In genomic region chr9:27599521-27600234, GRCh38 we compare ENCODE assay signal across 20 cellular contexts. TPM values are rescaled to one million over a fixed set of nuclear protein-coding genes. Genes with fewer than 3 reads are reported as not detected.
DNase-seq lines count a peak whose midpoint lies in the region; ATAC-seq and TF ChIP-seq lines count a peak whose summit lies in the region.
"Had no signal": no experiment of that assay in that cellular context is flagged by ENCODE, and none has a peak within 500 bp of the region (broad histone marks: within the 10 kb centered on the region; RNA-seq: fewer than 3 reads in every experiment).

No MANE protein-coding gene starts in this region.

- TF ChIP-seq CTCF in left ventricle myocardium inferior (IDR thresholded peaks at IDR 0.05; ENCODE audit: borderline replicate concordance) (no peak), right atrium auricular region (IDR thresholded peaks at IDR 0.05) (no peak), neutrophil (IDR thresholded peaks at IDR 0.05) (no peak), uterus (IDR thresholded peaks at IDR 0.05) (no peak)

- no peak overlapping the region for H3K4me3 Mint-ChIP-seq in activated T-helper 17 cell treated with anti-CD3 and anti-CD28 coated beads, Interleukin-2, amount 50 U/mL, for 72 hours
- H3K4me3 Mint-ChIP-seq in effector memory CD8-positive, alpha-beta T cell: no peak overlapping the region
- H3K4me3 Mint-ChIP-seq: activated naive CD4-positive, alpha-beta T cell treated with anti-CD3 and anti-CD28 coated beads, Interleukin-2, amount 10 ng/mL, durations not matched to agents 7 days and 5 days; stimulated activated naive CD8-positive, alpha-beta T cell treated with anti-CD3 and anti-CD28 coated beads, Interleukin-15, Interleukin-2, amounts not matched to agents 100 ng/mL and 50 ng/mL, for 24 hours had no signal

- H3K36me3 ChIP-seq in left ventricle myocardium inferior (no peaks in the 10 kb centered on the region), right atrium auricular region (no peaks in the 10 kb centered on the region), neutrophil (no peaks in the 10 kb centered on the region), uterus (no peaks in the 10 kb centered on the region), GM23248 (ENCODE audit: low read depth) (no peaks in the 10 kb centered on the region)
- H3K36me3 ChIP-seq: pancreas had no signal

- H3K27me3 ChIP-seq in left ventricle myocardium inferior (ENCODE audit: low read depth) (no peaks in the 10 kb centered on the region), right atrium auricular region (no peaks in the 10 kb centered on the region), neutrophil (no peaks in the 10 kb centered on the region), uterus (no peaks in the 10 kb centered on the region), GM23248 (replicated peaks; ENCODE audit: insufficient read depth) (no peaks in the 10 kb centered on the region)
- H3K27me3 ChIP-seq: pancreas had no signal

- H3K9me2 ChIP-seq in GM23248 (ENCODE audit: insufficient read depth): no peaks in the 10 kb centered on the region

- no peak for TF ChIP-seq POLR2A in uterus (IDR thresholded peaks at IDR 0.05)

- H3K27ac Mint-ChIP-seq in activated T-helper 17 cell treated with anti-CD3 and anti-CD28 coated beads, Interleukin-2, amount 50 U/mL, for 72 hours: no peak overlapping the region
- H3K27ac Mint-ChIP-seq in effector memory CD8-positive, alpha-beta T cell: no peak overlapping the region
- H3K27ac Mint-ChIP-seq: activated naive CD4-positive, alpha-beta T cell treated with anti-CD3 and anti-CD28 coated beads, Interleukin-2, amount 10 ng/mL, durations not matched to agents 7 days and 5 days; stimulated activated naive CD8-positive, alpha-beta T cell treated with anti-CD3 and anti-CD28 coated beads, Interleukin-15, Interleukin-2, amounts not matched to agents 100 ng/mL and 50 ng/mL, for 24 hours had no signal

- intact Hi-C loops in left ventricle myocardium inferior (cut with micrococcal nuclease): no loop called here
- intact Hi-C loops in Right ventricle myocardium inferior (cut with DNase I): no loop called here
- intact Hi-C loops in uterus (cut with DNase I; ENCODE audit: low total_unique reads): no loop called here

- ATAC-seq in Right ventricle myocardium inferior: no peak
- ATAC-seq in activated T-helper 17 cell treated with anti-CD3 and anti-CD28 coated beads, Interleukin-2, amount 50 U/mL, for 72 hours (replicated peaks): no peak
- ATAC-seq in effector memory CD8-positive, alpha-beta T cell (replicated peaks): no peak

- H3K4me1 Mint-ChIP-seq in activated T-helper 17 cell treated with anti-CD3 and anti-CD28 coated beads, Interleukin-2, amount 50 U/mL, for 72 hours: no peaks in the 10 kb centered on the region
- no peaks in the 10 kb centered on the region for H3K4me1 Mint-ChIP-seq in effector memory CD8-positive, alpha-beta T cell (ENCODE audit: low read depth in 2 of 2)
- H3K4me1 Mint-ChIP-seq: activated naive CD4-positive, alpha-beta T cell treated with anti-CD3 and anti-CD28 coated beads, Interleukin-2, amount 10 ng/mL, durations not matched to agents 7 days and 5 days had no signal

- H2AFZ ChIP-seq in GM23248: no peak overlapping the region

- no peaks in the 10 kb centered on the region for H3K79me2 ChIP-seq in GM23248 (ENCODE audit: insufficient read depth)

- no peaks in the 10 kb centered on the region for H3K36me3 Mint-ChIP-seq in activated T-helper 17 cell treated with anti-CD3 and anti-CD28 coated beads, Interleukin-2, amount 50 U/mL, for 72 hours (ENCODE audit: low read depth)
- H3K36me3 Mint-ChIP-seq in effector memory CD8-positive, alpha-beta T cell (ENCODE audit: insufficient read depth): no peaks in the 10 kb centered on the region
- H3K36me3 Mint-ChIP-seq: activated naive CD4-positive, alpha-beta T cell treated with anti-CD3 and anti-CD28 coated beads, Interleukin-2, amount 10 ng/mL, durations not matched to agents 7 days and 5 days had no signal

- in situ Hi-C loops in GM23248 (cut with MboI): no loop called here

- H3K9me3 ChIP-seq in left ventricle myocardium inferior (replicated peaks) (no peaks in the 10 kb centered on the region), right atrium auricular region (no peaks in the 10 kb centered on the region), neutrophil (no peaks in the 10 kb centered on the region), uterus (no peaks in the 10 kb centered on the region), GM23248 (ENCODE audit: low read depth) (no peaks in the 10 kb centered on the region)
- H3K9me3 ChIP-seq: pancreas had no signal

- WGBS in GM23248 (ENCODE audit: low coverage in 1 of 2, low lambda C conversion rate in 2 of 2, missing lambda C conversion rate in 2 of 2), 2 experiments: 41 to 44% methylated on average over 6 of the region's 6 CpGs

- no peaks in the 10 kb centered on the region for H3F3A ChIP-seq in GM23248 (ENCODE audit: insufficient read depth)

- H3K27me3 Mint-ChIP-seq in activated T-helper 17 cell treated with anti-CD3 and anti-CD28 coated beads, Interleukin-2, amount 50 U/mL, for 72 hours: peaks cover 9% of the 10 kb centered on the region
- peaks cover 23 to 25% of the 10 kb centered on the region in 2 donors for H3K27me3 Mint-ChIP-seq in effector memory CD8-positive, alpha-beta T cell
- H3K27me3 Mint-ChIP-seq: stimulated activated naive CD8-positive, alpha-beta T cell treated with anti-CD3 and anti-CD28 coated beads, Interleukin-15, Interleukin-2, amounts not matched to agents 100 ng/mL and 50 ng/mL, for 24 hours had no signal

- no peaks in the 10 kb centered on the region for H4K20me1 ChIP-seq in GM23248 (ENCODE audit: insufficient read depth)

- H3K27ac ChIP-seq in left ventricle myocardium inferior (replicated peaks) (peak overlapping the region; percentile 49), right atrium auricular region (peak overlapping the region; percentile 13 to 37), neutrophil (peak overlapping the region; percentile 94), uterus (peak overlapping the region; percentile 62 to 67), GM23248 (no peak overlapping the region)

- H3K4me1 ChIP-seq in left ventricle myocardium inferior (no peaks in the 10 kb centered on the region), right atrium auricular region (no peaks in the 10 kb centered on the region), neutrophil (ENCODE audit: control insufficient read depth in 1 of 2, insufficient read depth in 1 of 2, low read depth in 1 of 2, low read length in 1 of 2) (peaks cover 47% of the 10 kb centered on the region in 2 experiments), uterus (no peaks in the 10 kb centered on the region), GM23248 (ENCODE audit: insufficient read depth) (no peaks in the 10 kb centered on the region)
- H3K4me1 ChIP-seq: pancreas had no signal

- H3K4me3 ChIP-seq in left ventricle myocardium inferior: no peak overlapping the region
- no peak overlapping the region for H3K4me3 ChIP-seq in right atrium auricular region
- H3K4me3 ChIP-seq in neutrophil (ENCODE audit: low read depth in 1 of 2, low read length in 1 of 2): peak overlapping the region; percentile 21 to 42
- no peak overlapping the region for H3K4me3 ChIP-seq in uterus
- H3K4me3 ChIP-seq in GM23248: no peak overlapping the region
- H3K4me3 ChIP-seq: pancreas had no signal

- H3K9ac ChIP-seq in GM23248: no peak overlapping the region

- H3K9me3 Mint-ChIP-seq in activated T-helper 17 cell treated with anti-CD3 and anti-CD28 coated beads, Interleukin-2, amount 50 U/mL, for 72 hours: no peaks in the 10 kb centered on the region
- H3K9me3 Mint-ChIP-seq in effector memory CD8-positive, alpha-beta T cell: no peaks in the 10 kb centered on the region
- H3K9me3 Mint-ChIP-seq: activated naive CD4-positive, alpha-beta T cell treated with anti-CD3 and anti-CD28 coated beads, Interleukin-2, amount 10 ng/mL, durations not matched to agents 7 days and 5 days; stimulated activated naive CD8-positive, alpha-beta T cell treated with anti-CD3 and anti-CD28 coated beads, Interleukin-15, Interleukin-2, amounts not matched to agents 100 ng/mL and 50 ng/mL, for 24 hours had no signal

- no peak overlapping the region for H3K4me2 ChIP-seq in GM23248 (ENCODE audit: unreplicated experiment)

- no peak for DNase-seq in left ventricle myocardium inferior
- DNase-seq in Right ventricle myocardium inferior (ENCODE audit: missing footprints): no peak
- DNase-seq in right atrium auricular region (ENCODE audit: low spot score): no peak
- no peak for DNase-seq in uterus
- DNase-seq in effector memory CD8-positive, alpha-beta T cell: no peak
- no peak for DNase-seq in GM23248
- DNase-seq: activated CD8-positive, alpha-beta memory T cell treated with anti-CD3 and anti-CD28 coated beads for 24 hours; activated naive CD4-positive, alpha-beta T cell treated with anti-CD3 and anti-CD28 coated beads, Interleukin-2, amount 10 ng/mL, durations not matched to agents 7 days and 5 days; activated T-cell treated with anti-CD3 and anti-CD28 coated beads, Interleukin-2, amount 50 U/mL, for 48 hours; aorta; cerebellar nuclear complex; effector memory CD4-positive, alpha-beta T cell; EL; NCI-H2171 treated with DMSO at 0.1 percent for 48 hours; NCI-H526; pancreas; stimulated activated CD4-positive, alpha-beta T cell treated with anti-CD3 and anti-CD28 coated beads, Interleukin-2, amount 100 ng/mL, for 24 hours had no signal

RNA-seq across cellular contexts. Expression of gene C9orf72, which starts 26.4 kb away (rescaled TPM):
- total RNA-seq in left ventricle myocardium inferior (15.6 TPM), Right ventricle myocardium inferior (18.7 TPM), right atrium auricular region (10 to 100 TPM in 1 of 2 donors, 1 to 10 TPM in 1; 8.4 to 10.3 TPM), uterus (10 to 100 TPM; 16.1 to 46.2 (median 32.1) TPM)
- total RNA-seq in activated T-helper 17 cell treated with anti-CD3 and anti-CD28 coated beads, Interleukin-2, amount 50 U/mL, for 72 hours: 1 to 10 TPM; 8.9 to 9.7 TPM
- 4.0 and 5.1 TPM in 2 replicates for total RNA-seq in GM23248 (2014; rRNA removed; shearing (Covaris generic))
- polyA plus RNA-seq in GM23248 (2016; fragmentation: Nextera tagmentation; extraction: Ambion mirVana): 3.3 and 3.6 TPM in 2 replicates

Comparison
In these comparisons a context has a peak if more than half of its experiments do, and no peak if none do; other contexts are left out.
1. H3K4me3 ChIP-seq: peak in neutrophil (2 of 2); none in left ventricle myocardium inferior (single experiment), right atrium auricular region (0 of 2), uterus (0 of 2) and GM23248 (single experiment).